15 cellular contexts compared by ENCODE assay signal in the genomic region with DNA sequence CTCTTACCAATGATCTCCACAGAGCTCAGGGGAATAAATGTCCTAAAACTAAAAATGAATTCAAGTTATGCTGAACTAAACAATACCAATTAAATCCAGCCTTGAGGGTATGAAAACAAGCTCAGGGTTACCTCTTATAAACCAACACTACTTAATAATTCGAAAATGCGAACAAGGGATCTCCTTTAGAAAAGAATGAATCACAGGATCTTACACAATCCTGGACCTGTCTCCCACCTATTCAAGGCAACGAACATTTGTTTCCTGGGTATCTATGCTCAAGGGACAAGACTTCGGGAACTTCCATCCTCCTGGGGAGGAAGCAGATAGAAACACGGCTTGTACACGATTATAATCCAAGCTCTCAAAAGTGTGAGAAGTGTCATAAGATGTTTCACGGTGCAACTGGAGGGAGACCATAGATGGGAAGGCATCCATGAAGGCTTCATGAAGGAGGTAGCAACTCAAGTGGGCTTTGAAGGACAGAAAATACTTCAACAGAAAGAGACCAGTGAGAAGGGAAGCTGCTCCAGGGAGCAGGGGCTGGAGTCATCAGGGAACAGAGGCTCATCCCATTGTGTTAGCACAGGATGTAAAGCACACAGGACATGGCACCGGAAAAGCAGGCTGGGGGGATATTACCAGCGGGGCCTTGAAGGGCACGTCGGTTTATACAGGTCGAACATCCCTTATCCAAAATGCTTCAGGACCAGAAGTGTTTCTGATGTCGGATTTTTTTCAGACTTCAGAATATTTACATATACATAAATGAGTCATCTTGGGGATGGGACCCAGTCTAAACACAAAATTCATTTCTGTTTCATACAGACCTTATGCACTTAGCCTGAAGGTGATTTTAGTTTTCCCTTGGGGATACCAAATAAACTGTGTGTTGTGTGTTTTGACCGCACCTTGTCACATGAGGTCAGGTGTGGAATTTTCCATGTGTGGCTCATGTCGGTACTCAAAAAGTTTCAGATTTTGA.
DNase-seq lines count a peak whose midpoint lies in the region; ATAC-seq and TF ChIP-seq lines count a peak whose summit lies in the region.
"Had no signal": no experiment of that assay in that cellular context is flagged by ENCODE, and none has a peak within 500 bp of the region (broad histone marks: within the 10 kb centered on the region; RNA-seq: fewer than 3 reads in every experiment).

No MANE protein-coding gene starts in this region.

- ATAC-seq in GM19455 (IDR thresholded peaks at IDR 0.05; ENCODE audit: unreplicated experiment) (peak; percentile 74), HG03432 (IDR thresholded peaks at IDR 0.05; ENCODE audit: unreplicated experiment) (peak; percentile 75), psoas muscle (no peak), HG02610 (IDR thresholded peaks at IDR 0.05; ENCODE audit: unreplicated experiment) (no peak)
- ATAC-seq: T-cell had no signal

- TF ChIP-seq CTCF in psoas muscle (IDR thresholded peaks at IDR 0.05) = no peak

- no peak overlapping the region for H3K4me3 ChIP-seq in psoas muscle
- H3K4me3 ChIP-seq: colonic mucosa had no signal

- peak overlapping the region; percentile 43 for H3K27ac ChIP-seq in psoas muscle
- H3K27ac ChIP-seq: colonic mucosa, parathyroid adenoma had no signal

- no peaks in the 10 kb centered on the region for H3K9me3 ChIP-seq in psoas muscle
- H3K9me3 ChIP-seq: colonic mucosa had no signal

- no peaks in the 10 kb centered on the region for H3K27me3 ChIP-seq in psoas muscle (ENCODE audit: insufficient read depth in 3 of 3, low read length in 2 of 3)
- H3K27me3 ChIP-seq: colonic mucosa had no signal

- peaks cover 0 to 5% of the 10 kb centered on the region in 2 donors for H3K36me3 ChIP-seq in psoas muscle (ENCODE audit: insufficient read depth in 1 of 2, low read depth in 1 of 2)
- H3K36me3 ChIP-seq: colonic mucosa had no signal

- intact Hi-C loops in psoas muscle (cut with DNase I) = no loop called here

- DNase-seq in dermis blood vessel endothelial cell = peak; percentile 58
- DNase-seq in psoas muscle = no peak
- no peak for DNase-seq in effector CD8-positive, alpha-beta T cell (lab: John Stamatoyannopoulos, UW)
- DNase-seq in KG1 (lab: John Stamatoyannopoulos, UW) = no peak
- DNase-seq in NCI-H446 treated with DMSO at 0.1 percent for 48 hours (lab: John Stamatoyannopoulos, UW) = no peak
- DNase-seq: activated CD4-positive, alpha-beta T cell treated with anti-CD3 and anti-CD28 coated beads, Interleukin-2, amount 10 ng/mL, durations not matched to agents 7 days and 5 days; activated naive CD4-positive, alpha-beta T cell treated with anti-CD3 and anti-CD28 coated beads for 36 hours; colonic mucosa; NCI-H2081 treated with DMSO at 0.1 percent for 48 hours; stimulated activated CD4-positive, alpha-beta T cell treated with anti-CD3 and anti-CD28 coated beads, Interleukin-4, amount 100 ng/mL, for 24 hours; T-cell had no signal

- peaks cover 40% of the 10 kb centered on the region for H3K4me1 ChIP-seq in psoas muscle
- H3K4me1 ChIP-seq: colonic mucosa, parathyroid adenoma had no signal

- 75 to 80% (median 78%) methylated on average over 15 of the region's 15 CpGs for WGBS in psoas muscle, 3 donors

Comparison
In these comparisons a context has a peak if more than half of its experiments do, and no peak if none do; other contexts are left out.
1. ATAC-seq: peak in GM19455 (single experiment) and HG03432 (single experiment); none in psoas muscle (0 of 4) and HG02610 (single experiment).